ENCODE assay signal across 1 cellular context in the genomic region with DNA sequence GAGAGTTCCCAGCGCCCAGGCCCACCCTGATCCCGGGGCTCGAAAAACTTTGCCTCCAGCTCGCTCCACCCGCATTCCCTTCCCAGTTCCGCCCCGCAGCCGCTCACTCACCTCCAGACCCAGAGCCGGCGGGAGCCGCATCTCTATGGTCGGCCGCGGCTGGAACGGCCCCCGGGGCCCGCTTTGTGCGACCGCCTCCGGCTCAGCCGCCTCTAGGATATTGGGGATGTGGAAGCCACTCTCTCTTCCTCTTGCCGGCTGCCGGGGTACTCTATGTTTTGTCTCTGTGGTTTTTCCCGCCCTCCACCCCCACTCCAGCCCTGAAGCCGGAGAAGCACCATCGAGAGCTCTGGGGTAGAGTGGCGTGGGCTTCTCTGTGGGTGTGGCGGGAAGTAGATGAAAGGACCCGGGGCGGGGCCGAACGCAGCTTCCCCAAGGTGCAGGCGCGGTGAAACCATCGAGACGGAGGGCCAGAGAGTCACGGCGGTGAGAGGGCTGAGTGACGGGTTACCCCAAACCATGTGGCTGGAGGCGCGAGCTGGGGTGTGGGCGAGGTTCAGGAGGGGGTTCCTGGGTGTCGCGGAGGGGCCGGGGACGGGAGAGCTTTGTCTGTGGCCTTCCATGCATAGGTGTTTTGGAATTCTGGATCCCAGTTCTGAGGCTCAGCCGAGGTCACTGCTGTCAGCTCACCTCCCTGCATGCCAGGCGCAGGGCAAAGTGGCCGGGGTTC.
TF ChIP-seq lines count a peak whose summit lies in the region.

A gene with protein sequence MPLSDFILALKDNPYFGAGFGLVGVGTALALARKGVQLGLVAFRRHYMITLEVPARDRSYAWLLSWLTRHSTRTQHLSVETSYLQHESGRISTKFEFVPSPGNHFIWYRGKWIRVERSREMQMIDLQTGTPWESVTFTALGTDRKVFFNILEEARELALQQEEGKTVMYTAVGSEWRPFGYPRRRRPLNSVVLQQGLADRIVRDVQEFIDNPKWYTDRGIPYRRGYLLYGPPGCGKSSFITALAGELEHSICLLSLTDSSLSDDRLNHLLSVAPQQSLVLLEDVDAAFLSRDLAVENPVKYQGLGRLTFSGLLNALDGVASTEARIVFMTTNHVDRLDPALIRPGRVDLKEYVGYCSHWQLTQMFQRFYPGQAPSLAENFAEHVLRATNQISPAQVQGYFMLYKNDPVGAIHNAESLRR (plus strand): TSS at position 426 of the 730 bp plus-strand sequence. CDS start 1,305 bp downstream, outside the sequence.
A gene with protein sequence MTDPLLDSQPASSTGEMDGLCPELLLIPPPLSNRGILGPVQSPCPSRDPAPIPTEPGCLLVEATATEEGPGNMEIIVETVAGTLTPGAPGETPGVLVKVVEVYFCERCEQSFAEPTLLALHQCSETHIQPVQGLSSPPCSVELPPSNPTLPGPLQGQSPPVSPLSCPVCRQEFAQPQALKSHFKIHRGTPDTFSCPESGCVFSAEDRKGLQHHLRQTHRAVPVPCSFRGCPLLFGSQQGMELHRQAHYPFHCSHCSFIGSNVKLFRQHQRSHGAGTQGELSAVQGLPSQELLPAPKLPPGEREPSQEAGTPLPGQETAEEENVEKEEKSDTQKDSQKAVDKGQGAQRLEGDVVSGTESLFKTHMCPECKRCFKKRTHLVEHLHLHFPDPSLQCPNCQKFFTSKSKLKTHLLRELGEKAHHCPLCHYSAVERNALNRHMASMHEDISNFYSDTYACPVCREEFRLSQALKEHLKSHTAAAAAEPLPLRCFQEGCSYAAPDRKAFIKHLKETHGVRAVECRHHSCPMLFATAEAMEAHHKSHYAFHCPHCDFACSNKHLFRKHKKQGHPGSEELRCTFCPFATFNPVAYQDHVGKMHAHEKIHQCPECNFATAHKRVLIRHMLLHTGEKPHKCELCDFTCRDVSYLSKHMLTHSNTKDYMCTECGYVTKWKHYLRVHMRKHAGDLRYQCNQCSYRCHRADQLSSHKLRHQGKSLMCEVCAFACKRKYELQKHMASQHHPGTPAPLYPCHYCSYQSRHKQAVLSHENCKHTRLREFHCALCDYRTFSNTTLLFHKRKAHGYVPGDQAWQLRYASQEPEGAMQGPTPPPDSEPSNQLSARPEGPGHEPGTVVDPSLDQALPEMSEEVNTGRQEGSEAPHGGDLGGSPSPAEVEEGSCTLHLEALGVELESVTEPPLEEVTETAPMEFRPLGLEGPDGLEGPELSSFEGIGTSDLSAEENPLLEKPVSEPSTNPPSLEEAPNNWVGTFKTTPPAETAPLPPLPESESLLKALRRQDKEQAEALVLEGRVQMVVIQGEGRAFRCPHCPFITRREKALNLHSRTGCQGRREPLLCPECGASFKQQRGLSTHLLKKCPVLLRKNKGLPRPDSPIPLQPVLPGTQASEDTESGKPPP (N-terminal part only) (minus strand): TSS at position 366 of the 730 bp plus-strand sequence. CDS start 3,194 bp downstream, outside the sequence.

TF ChIP-seq in HepG2, 621 proteins besides CTCF, POLR2A, EP300 and RAD21 (continued from another document and continues in another):
- TF ChIP-seq MED8 (CRISPR knock-in tag; IDR thresholded peaks at IDR 0.05; ENCODE audit: insufficient replicate concordance), result peak; percentile 67
- TF ChIP-seq ZNF235 (CRISPR knock-in tag; IDR thresholded peaks at IDR 0.05; ENCODE audit: borderline replicate concordance), result peak; percentile 90
- TF ChIP-seq ZKSCAN1 (IDR thresholded peaks at IDR 0.05; ENCODE audit: low read length), result no peak
- TF ChIP-seq CENPX (CRISPR knock-in tag; IDR thresholded peaks at IDR 0.05), result no peak
- peak; percentile 99 for TF ChIP-seq KLF12 (CRISPR knock-in tag; IDR thresholded peaks at IDR 0.05; ENCODE audit: borderline replicate concordance)
- TF ChIP-seq ZFAT (CRISPR knock-in tag; conservative IDR thresholded peaks at IDR 0.05), result no peak
- TF ChIP-seq ZNF644 (CRISPR knock-in tag; IDR thresholded peaks at IDR 0.05; ENCODE audit: low read depth), result no peak
- peak; percentile 72; the same call in 1 of the 2 replicates for TF ChIP-seq PHF21A (CRISPR knock-in tag; IDR thresholded peaks at IDR 0.05)
- TF ChIP-seq FLYWCH1 (CRISPR knock-in tag; IDR thresholded peaks at IDR 0.05), result 0 out of 2 replicates have a peak, but pooled peaks have one; percentile 50
- TF ChIP-seq, protein P1, sequence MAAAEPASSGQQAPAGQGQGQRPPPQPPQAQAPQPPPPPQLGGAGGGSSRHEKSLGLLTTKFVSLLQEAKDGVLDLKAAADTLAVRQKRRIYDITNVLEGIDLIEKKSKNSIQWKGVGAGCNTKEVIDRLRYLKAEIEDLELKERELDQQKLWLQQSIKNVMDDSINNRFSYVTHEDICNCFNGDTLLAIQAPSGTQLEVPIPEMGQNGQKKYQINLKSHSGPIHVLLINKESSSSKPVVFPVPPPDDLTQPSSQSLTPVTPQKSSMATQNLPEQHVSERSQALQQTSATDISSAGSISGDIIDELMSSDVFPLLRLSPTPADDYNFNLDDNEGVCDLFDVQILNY (CRISPR knock-in tag; conservative IDR thresholded peaks at IDR 0.05), result peak; percentile 87; the same call in 1 of the 2 replicates
- TF ChIP-seq HMG20A (CRISPR knock-in tag; IDR thresholded peaks at IDR 0.05; ENCODE audit: borderline replicate concordance), result no peak
- peak; percentile 80 for TF ChIP-seq ZNF33B (CRISPR knock-in tag; IDR thresholded peaks at IDR 0.05)
- TF ChIP-seq, protein P2, sequence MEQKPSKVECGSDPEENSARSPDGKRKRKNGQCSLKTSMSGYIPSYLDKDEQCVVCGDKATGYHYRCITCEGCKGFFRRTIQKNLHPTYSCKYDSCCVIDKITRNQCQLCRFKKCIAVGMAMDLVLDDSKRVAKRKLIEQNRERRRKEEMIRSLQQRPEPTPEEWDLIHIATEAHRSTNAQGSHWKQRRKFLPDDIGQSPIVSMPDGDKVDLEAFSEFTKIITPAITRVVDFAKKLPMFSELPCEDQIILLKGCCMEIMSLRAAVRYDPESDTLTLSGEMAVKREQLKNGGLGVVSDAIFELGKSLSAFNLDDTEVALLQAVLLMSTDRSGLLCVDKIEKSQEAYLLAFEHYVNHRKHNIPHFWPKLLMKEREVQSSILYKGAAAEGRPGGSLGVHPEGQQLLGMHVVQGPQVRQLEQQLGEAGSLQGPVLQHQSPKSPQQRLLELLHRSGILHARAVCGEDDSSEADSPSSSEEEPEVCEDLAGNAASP (CRISPR knock-in tag; IDR thresholded peaks at IDR 0.05; ENCODE audit: borderline replicate concordance), result peak; percentile 52; the same call in 1 of the 2 replicates
- TF ChIP-seq, protein P3, sequence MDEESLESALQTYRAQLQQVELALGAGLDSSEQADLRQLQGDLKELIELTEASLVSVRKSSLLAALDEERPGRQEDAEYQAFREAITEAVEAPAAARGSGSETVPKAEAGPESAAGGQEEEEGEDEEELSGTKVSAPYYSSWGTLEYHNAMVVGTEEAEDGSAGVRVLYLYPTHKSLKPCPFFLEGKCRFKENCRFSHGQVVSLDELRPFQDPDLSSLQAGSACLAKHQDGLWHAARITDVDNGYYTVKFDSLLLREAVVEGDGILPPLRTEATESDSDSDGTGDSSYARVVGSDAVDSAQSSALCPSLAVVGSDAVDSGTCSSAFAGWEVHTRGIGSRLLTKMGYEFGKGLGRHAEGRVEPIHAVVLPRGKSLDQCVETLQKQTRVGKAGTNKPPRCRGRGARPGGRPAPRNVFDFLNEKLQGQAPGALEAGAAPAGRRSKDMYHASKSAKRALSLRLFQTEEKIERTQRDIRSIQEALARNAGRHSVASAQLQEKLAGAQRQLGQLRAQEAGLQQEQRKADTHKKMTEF (CRISPR knock-in tag; IDR thresholded peaks at IDR 0.05), result peak; percentile 87
- no peak for TF ChIP-seq ZFP41 (CRISPR knock-in tag; IDR thresholded peaks at IDR 0.05; ENCODE audit: borderline replicate concordance)
- TF ChIP-seq ZNF292 (CRISPR knock-in tag; IDR thresholded peaks at IDR 0.05; ENCODE audit: borderline replicate concordance, low read depth), result no peak
- no peak; the same call in 1 of the 2 replicates for TF ChIP-seq ZNF878 (CRISPR knock-in tag; IDR thresholded peaks at IDR 0.05)
- no peak for TF ChIP-seq CREB3 (CRISPR knock-in tag; IDR thresholded peaks at IDR 0.05)
- TF ChIP-seq ZNF775 (CRISPR knock-in tag; IDR thresholded peaks at IDR 0.05; ENCODE audit: borderline replicate concordance), result 0 out of 2 replicates have a peak, but pooled peaks have one; percentile 34
- TF ChIP-seq PLRG1 (conservative IDR thresholded peaks at IDR 0.05), result no peak
- no peak for TF ChIP-seq BCLAF1 (IDR thresholded peaks at IDR 0.05)
- TF ChIP-seq ZNF383 (CRISPR knock-in tag; IDR thresholded peaks at IDR 0.05; ENCODE audit: borderline replicate concordance), result peak; percentile 87; the same call in 1 of the 2 replicates
- TF ChIP-seq ZNF121 (CRISPR knock-in tag; IDR thresholded peaks at IDR 0.05), result no peak
- TF ChIP-seq FOSL2 (CRISPR knock-in tag; IDR thresholded peaks at IDR 0.05), result peak; percentile 53
- TF ChIP-seq, protein P4, sequence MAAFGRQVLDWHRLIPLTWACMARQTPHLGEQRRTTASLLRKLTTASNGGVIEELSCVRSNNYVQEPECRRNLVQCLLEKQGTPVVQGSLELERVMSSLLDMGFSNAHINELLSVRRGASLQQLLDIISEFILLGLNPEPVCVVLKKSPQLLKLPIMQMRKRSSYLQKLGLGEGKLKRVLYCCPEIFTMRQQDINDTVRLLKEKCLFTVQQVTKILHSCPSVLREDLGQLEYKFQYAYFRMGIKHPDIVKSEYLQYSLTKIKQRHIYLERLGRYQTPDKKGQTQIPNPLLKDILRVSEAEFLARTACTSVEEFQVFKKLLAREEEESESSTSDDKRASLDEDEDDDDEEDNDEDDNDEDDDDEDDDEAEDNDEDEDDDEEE (CRISPR knock-in tag; IDR thresholded peaks at IDR 0.05), result peak; percentile 6; the same call in 1 of the 2 replicates
- no peak for TF ChIP-seq ZMYM2 (CRISPR knock-in tag; IDR thresholded peaks at IDR 0.05)
- TF ChIP-seq, protein P5, sequence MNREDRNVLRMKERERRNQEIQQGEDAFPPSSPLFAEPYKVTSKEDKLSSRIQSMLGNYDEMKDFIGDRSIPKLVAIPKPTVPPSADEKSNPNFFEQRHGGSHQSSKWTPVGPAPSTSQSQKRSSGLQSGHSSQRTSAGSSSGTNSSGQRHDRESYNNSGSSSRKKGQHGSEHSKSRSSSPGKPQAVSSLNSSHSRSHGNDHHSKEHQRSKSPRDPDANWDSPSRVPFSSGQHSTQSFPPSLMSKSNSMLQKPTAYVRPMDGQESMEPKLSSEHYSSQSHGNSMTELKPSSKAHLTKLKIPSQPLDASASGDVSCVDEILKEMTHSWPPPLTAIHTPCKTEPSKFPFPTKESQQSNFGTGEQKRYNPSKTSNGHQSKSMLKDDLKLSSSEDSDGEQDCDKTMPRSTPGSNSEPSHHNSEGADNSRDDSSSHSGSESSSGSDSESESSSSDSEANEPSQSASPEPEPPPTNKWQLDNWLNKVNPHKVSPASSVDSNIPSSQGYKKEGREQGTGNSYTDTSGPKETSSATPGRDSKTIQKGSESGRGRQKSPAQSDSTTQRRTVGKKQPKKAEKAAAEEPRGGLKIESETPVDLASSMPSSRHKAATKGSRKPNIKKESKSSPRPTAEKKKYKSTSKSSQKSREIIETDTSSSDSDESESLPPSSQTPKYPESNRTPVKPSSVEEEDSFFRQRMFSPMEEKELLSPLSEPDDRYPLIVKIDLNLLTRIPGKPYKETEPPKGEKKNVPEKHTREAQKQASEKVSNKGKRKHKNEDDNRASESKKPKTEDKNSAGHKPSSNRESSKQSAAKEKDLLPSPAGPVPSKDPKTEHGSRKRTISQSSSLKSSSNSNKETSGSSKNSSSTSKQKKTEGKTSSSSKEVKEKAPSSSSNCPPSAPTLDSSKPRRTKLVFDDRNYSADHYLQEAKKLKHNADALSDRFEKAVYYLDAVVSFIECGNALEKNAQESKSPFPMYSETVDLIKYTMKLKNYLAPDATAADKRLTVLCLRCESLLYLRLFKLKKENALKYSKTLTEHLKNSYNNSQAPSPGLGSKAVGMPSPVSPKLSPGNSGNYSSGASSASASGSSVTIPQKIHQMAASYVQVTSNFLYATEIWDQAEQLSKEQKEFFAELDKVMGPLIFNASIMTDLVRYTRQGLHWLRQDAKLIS (CRISPR knock-in tag; IDR thresholded peaks at IDR 0.05), result no peak
- no peak for TF ChIP-seq HOXA9 (CRISPR knock-in tag; IDR thresholded peaks at IDR 0.05; ENCODE audit: borderline replicate concordance)
- peak; percentile 62; the same call in 1 of the 2 replicates for TF ChIP-seq MED1 (CRISPR knock-in tag; IDR thresholded peaks at IDR 0.05)
- TF ChIP-seq, protein P6, sequence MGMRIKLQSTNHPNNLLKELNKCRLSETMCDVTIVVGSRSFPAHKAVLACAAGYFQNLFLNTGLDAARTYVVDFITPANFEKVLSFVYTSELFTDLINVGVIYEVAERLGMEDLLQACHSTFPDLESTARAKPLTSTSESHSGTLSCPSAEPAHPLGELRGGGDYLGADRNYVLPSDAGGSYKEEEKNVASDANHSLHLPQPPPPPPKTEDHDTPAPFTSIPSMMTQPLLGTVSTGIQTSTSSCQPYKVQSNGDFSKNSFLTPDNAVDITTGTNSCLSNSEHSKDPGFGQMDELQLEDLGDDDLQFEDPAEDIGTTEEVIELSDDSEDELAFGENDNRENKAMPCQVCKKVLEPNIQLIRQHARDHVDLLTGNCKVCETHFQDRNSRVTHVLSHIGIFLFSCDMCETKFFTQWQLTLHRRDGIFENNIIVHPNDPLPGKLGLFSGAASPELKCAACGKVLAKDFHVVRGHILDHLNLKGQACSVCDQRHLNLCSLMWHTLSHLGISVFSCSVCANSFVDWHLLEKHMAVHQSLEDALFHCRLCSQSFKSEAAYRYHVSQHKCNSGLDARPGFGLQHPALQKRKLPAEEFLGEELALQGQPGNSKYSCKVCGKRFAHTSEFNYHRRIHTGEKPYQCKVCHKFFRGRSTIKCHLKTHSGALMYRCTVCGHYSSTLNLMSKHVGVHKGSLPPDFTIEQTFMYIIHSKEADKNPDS (CRISPR knock-in tag; IDR thresholded peaks at IDR 0.05), result 0 out of 2 replicates have a peak, but pooled peaks have one; percentile 57
- TF ChIP-seq NR2F1 (CRISPR knock-in tag; IDR thresholded peaks at IDR 0.05), result no peak; a peak in 1 of 4 replicates
- TF ChIP-seq ZNF234 (CRISPR knock-in tag; conservative IDR thresholded peaks at IDR 0.05), result no peak
